ENCODE assay signal across 1 cellular context in genomic region chr11:76415073-76415472, GRCh38.
TF ChIP-seq lines count a peak whose summit lies in the region.

No MANE protein-coding gene starts in this region.

TF ChIP-seq in GM23338, 12 proteins besides CTCF, POLR2A, EP300 and RAD21:
- no peak for TF ChIP-seq ZNF462 (CRISPR knock-in tag; IDR thresholded peaks at IDR 0.05)
- TF ChIP-seq NANOG (IDR thresholded peaks at IDR 0.05; ENCODE audit: borderline replicate concordance) = no peak
- no peak for TF ChIP-seq EZH2phosphoT487 (IDR thresholded peaks at IDR 0.05; ENCODE audit: unreplicated experiment)
- no peak for TF ChIP-seq POLR2AphosphoS5 (IDR thresholded peaks at IDR 0.05; ENCODE audit: low read depth)
- no peak for TF ChIP-seq REST (IDR thresholded peaks at IDR 0.05; ENCODE audit: unreplicated experiment)
- TF ChIP-seq ZNF331 (CRISPR knock-in tag; IDR thresholded peaks at IDR 0.05; ENCODE audit: low read depth) = no peak
- TF ChIP-seq STAT1 (IDR thresholded peaks at IDR 0.05; ENCODE audit: unreplicated experiment) = no peak
- no peak for TF ChIP-seq ETS1 (IDR thresholded peaks at IDR 0.05)
- no peak for TF ChIP-seq ZNF114 (CRISPR knock-in tag; IDR thresholded peaks at IDR 0.05)
- TF ChIP-seq JUNB (IDR thresholded peaks at IDR 0.05; ENCODE audit: unreplicated experiment) = no peak
- no peak for TF ChIP-seq CREB1 (CRISPR knock-in tag; IDR thresholded peaks at IDR 0.05; ENCODE audit: low read depth)
- no peak for TF ChIP-seq EZH2 (IDR thresholded peaks at IDR 0.05; ENCODE audit: low read depth, unreplicated experiment)
